Comparison of ENCODE assay signal across 1 cellular context in genomic region chr2:67259581-67260347, GRCh38.
TF ChIP-seq lines count a peak whose summit lies in the region.

No MANE protein-coding gene starts in this region.

TF ChIP-seq in HepG2, 621 proteins besides CTCF, POLR2A, EP300 and RAD21:
- no peak for TF ChIP-seq MAF1 (CRISPR knock-in tag; IDR thresholded peaks at IDR 0.05; ENCODE audit: borderline replicate concordance)
